Comparison of ENCODE assay signal across 5 cellular contexts in the genomic region with DNA sequence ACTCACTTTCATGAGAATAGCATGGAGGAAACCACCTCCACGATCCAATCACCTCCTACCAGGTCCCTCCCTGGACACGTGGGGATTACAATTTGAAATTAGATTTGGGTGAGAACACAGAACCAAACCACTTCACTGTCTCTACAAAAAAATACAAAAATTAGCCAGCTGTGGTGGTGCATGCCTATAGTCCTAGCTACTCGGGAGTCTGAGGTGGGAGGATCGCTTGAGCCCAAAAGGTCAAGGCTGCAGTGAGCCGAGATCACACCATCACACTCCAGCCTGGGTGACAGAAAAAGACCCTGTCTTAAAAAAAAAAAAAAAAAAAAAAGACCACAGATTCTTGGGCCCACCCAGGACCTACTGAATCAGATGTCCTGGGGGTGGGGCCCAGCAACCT.
"Had no signal": no experiment of that assay in that cellular context is flagged by ENCODE, and none has a peak within 500 bp of the region (broad histone marks: within the 10 kb centered on the region; RNA-seq: fewer than 3 reads in every experiment).

No MANE protein-coding gene starts in this region.

- ATAC-seq: HepG2, K562 had no signal

- H3K4me3 ChIP-seq: K562 had no signal

- H3K27me3 Mint-ChIP-seq: IgD-negative memory B cell had no signal

- H3K4me3 Mint-ChIP-seq: IgD-negative memory B cell had no signal

- DNase-seq: IMR-90 had no signal

- H3K27ac ChIP-seq: HL-60 had no signal

- H3K9me3 Mint-ChIP-seq: IgD-negative memory B cell had no signal

- H3K4me1 Mint-ChIP-seq: IgD-negative memory B cell had no signal
